Comparison of ENCODE assay signal across 1 cellular context in genomic region chr12:98909749-98910148, GRCh38.
TF ChIP-seq lines count a peak whose summit lies in the region.

No MANE protein-coding gene starts in this region.

TF ChIP-seq in WTC11, 78 proteins besides CTCF, POLR2A, EP300 and RAD21 (continued from another document):
- TF ChIP-seq ZNF532 (CRISPR knock-in tag; IDR thresholded peaks at IDR 0.05; ENCODE audit: borderline replicate concordance), result no peak
- TF ChIP-seq TP53 (CRISPR knock-in tag; IDR thresholded peaks at IDR 0.05), result no peak
